ENCODE assay signal across 28 cellular contexts in the genomic region with DNA sequence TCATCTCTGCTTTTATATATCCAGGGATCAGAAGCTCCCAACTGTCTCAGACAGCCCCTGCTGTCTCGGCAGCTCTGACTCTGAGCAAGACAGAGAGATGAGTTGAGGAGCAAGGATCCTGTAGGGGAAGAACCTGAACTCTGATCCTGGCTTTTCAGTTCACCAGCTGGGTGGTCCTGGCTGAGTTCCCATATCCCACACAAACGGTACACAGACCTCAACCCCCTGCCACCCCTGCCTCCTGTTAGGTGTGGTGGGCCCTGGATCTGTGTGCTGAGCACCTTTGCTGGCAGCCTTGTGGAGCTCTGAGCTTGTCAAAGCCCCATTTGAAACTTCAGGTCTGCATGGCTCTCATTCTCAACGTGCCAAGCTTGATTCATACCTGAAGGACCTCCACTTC. TPM values are rescaled to one million over a fixed set of nuclear protein-coding genes. Genes with fewer than 3 reads are reported as not detected.
"Had no signal": no experiment of that assay in that cellular context is flagged by ENCODE, and none has a peak within 500 bp of the region (broad histone marks: within the 10 kb centered on the region; RNA-seq: fewer than 3 reads in every experiment).

No MANE protein-coding gene starts in this region.

- ATAC-seq: gastrocnemius medialis, heart left ventricle, left cardiac atrium, left lung, left ventricle myocardium superior, lower lobe of right lung, mucosa of descending colon had no signal

- H3K4me1 Mint-ChIP-seq: mesothelial cell of epicardium, naive B cell had no signal

- DNase-seq: dermis blood vessel endothelial cell; dorsolateral prefrontal cortex; effector CD4-positive, alpha-beta T cell; effector memory CD4-positive, alpha-beta T cell; esophagus squamous epithelium; foreskin fibroblast; foreskin melanocyte; gastrocnemius medialis; heart left ventricle; hippocampal formation; left cardiac atrium; left lung; left ventricle myocardium superior; lower lobe of right lung; mesenchymal stem cell; mucosa of descending colon; naive B cell had no signal

- H3K9me3 ChIP-seq: esophagus squamous epithelium, gastrocnemius medialis, heart left ventricle, left lung, lower lobe of right lung, mucosa of descending colon had no signal

- H3K27ac Mint-ChIP-seq: mesothelial cell of epicardium, naive B cell had no signal

- H3K4me3 ChIP-seq: coronary artery, dorsolateral prefrontal cortex, esophagus squamous epithelium, gastrocnemius medialis, heart left ventricle, left lung, lower lobe of right lung, mucosa of descending colon had no signal

- H3K4me3 Mint-ChIP-seq: mesothelial cell of epicardium, naive B cell had no signal

- H3K36me3 ChIP-seq: esophagus squamous epithelium, gastrocnemius medialis, heart left ventricle, left lung, lower lobe of right lung had no signal

- H3K36me3 Mint-ChIP-seq: mesothelial cell of epicardium, naive B cell had no signal

- H3K27ac ChIP-seq: coronary artery, dorsolateral prefrontal cortex, esophagus squamous epithelium, gastrocnemius medialis, heart left ventricle, left lung, lower lobe of right lung had no signal

- FAIRE-seq: colon, endothelial cell of umbilical vein, islet of Langerhans had no signal

- H3K4me1 ChIP-seq: esophagus squamous epithelium, gastrocnemius medialis, heart left ventricle, left lung, lower lobe of right lung had no signal

- H3K9me3 Mint-ChIP-seq: mesothelial cell of epicardium had no signal

RNA-seq across cellular contexts. Expression of gene GPR26, which starts 54.3 kb away (rescaled TPM):
- total RNA-seq: dermis blood vessel endothelial cell, endothelial cell of umbilical vein, epithelial cell of proximal tubule, esophagus squamous epithelium, gastrocnemius medialis, heart left ventricle, left cardiac atrium, left lung, left ventricle myocardium superior, lower leg skin, lower lobe of right lung, lung microvascular endothelial cell, mesenteric fat pad, mesothelial cell of epicardium, mucosa of descending colon, myocyte had no signal
- polyA plus RNA-seq: endothelial cell of umbilical vein, esophagus, heart left ventricle had no signal
